Comparison of ENCODE assay signal across 2 cellular contexts in genomic region chr7:116487907-116488521, GRCh38.
A peak's percentile ranks its signal among the peaks of the same experiment; 100 is the strongest.
TF ChIP-seq lines count a peak whose summit lies in the region.

No MANE protein-coding gene starts in this region.

TF ChIP-seq in A549, 52 proteins besides CTCF, POLR2A, EP300 and RAD21:
- TF ChIP-seq CEBPB (IDR thresholded peaks at IDR 0.05), result peak in 1 of 2 experiments; percentile 53; a peak in 2 of 4 replicates
- no peak for TF ChIP-seq MAZ (IDR thresholded peaks at IDR 0.05; ENCODE audit: borderline replicate concordance, low read depth, low read length)

TF ChIP-seq in IMR-90, 13 proteins besides CTCF, POLR2A, EP300 and RAD21:
- no peak for TF ChIP-seq CHD1 (IDR thresholded peaks at IDR 0.05; ENCODE audit: low read depth, low read length)
- peak; percentile 40; the same call in 1 of the 2 replicates for TF ChIP-seq CEBPB (IDR thresholded peaks at IDR 0.05; ENCODE audit: low read depth, low read length)
TF ChIP-seq in IMR-90: peak in this region for 1.
